In genomic region chr7:158276414-158277218, GRCh38 we compare ENCODE assay signal across 1 cellular context.
TF ChIP-seq lines count a peak whose summit lies in the region.

No MANE protein-coding gene starts in this region.

TF ChIP-seq in K562, 482 proteins besides CTCF, POLR2A, EP300 and RAD21:
- TF ChIP-seq MNT (conservative IDR thresholded peaks at IDR 0.05) (no peak), ZNF444 (CRISPR knock-in tag; IDR thresholded peaks at IDR 0.05) (no peak), RB1 (IDR thresholded peaks at IDR 0.05; ENCODE audit: low read depth) (no peak), BHLHE40 (IDR thresholded peaks at IDR 0.05; ENCODE audit: low read length) (0 out of 2 replicates have a peak, but pooled peaks have one; percentile 34)
